ENCODE assay signal across 12 cellular contexts in genomic region chr20:31596412-31596715, GRCh38. TPM values are rescaled to one million over a fixed set of nuclear protein-coding genes. Genes with fewer than 3 reads are reported as not detected.
A peak's percentile ranks its signal among the peaks of the same experiment; 100 is the strongest.
DNase-seq lines count a peak whose midpoint lies in the region; ATAC-seq, FAIRE-seq and TF ChIP-seq lines count a peak whose summit lies in the region.
"Not testable (repeated sequence)": the region's sequence is repeated elsewhere in the genome, so short reads cannot be mapped to it uniquely, and the experiment has no call there.
"Had no signal": no experiment of that assay in that cellular context is flagged by ENCODE, and none has a peak within 500 bp of the region (broad histone marks: within the 10 kb centered on the region; RNA-seq: fewer than 3 reads in every experiment).

No MANE protein-coding gene starts in this region.

- H3K18ac ChIP-seq in H9 (ENCODE audit: insufficient read length, low read depth, low read length) = peak overlapping the region; percentile 86

- not testable (repeated sequence) for H2BK5ac ChIP-seq in H9 (ENCODE audit: insufficient read length, low read length)

- H3K27ac ChIP-seq in H9 (ENCODE audit: insufficient read length, low read depth, low read length) (peak overlapping the region; percentile 20), SJCRH30 (peak overlapping the region; percentile 65), cingulate gyrus (ENCODE audit: low read depth, low read length) (peak overlapping the region; percentile 19), HepG2 (ENCODE audit: extremely low read length, insufficient read depth, low read length) (peak overlapping the region; percentile 90), osteoblast (ENCODE audit: low read depth, low read length) (peak overlapping the region; percentile 26), stomach smooth muscle (ENCODE audit: low read length) (peak overlapping the region; percentile 41)

- H3K9me3 ChIP-seq in H9 (ENCODE audit: control insufficient read depth, low read depth, low read length); SJCRH30 (replicated peaks); HepG2 (ENCODE audit: low read length); osteoblast (ENCODE audit: low read depth, low read length); stomach smooth muscle (ENCODE audit: control insufficient read depth in 2 of 2, low read length in 2 of 2): not testable (repeated sequence)

- H2BK20ac ChIP-seq in H9 (ENCODE audit: low read depth, low read length, poor library complexity, severe bottlenecking) = not testable (repeated sequence)

- H3K4me3 Mint-ChIP-seq in H9; glutamatergic neuron (ENCODE audit: unreplicated experiment): not testable (repeated sequence)

- CTCF ChIA-PET in HepG2 (lab: Yijun Ruan, JAX; ENCODE audit: low intra/inter-chr PET ratio, low total read pairs) = interaction anchor here (1.5 kb wide), 1 partner anchor 16 kb away, joined by 8 read pairs; no protein-coding TSS in a partner anchor

- not testable (repeated sequence) for H3K36me3 ChIP-seq in SJCRH30; HepG2 (replicated peaks in 1 of 2; ENCODE audit: control insufficient read depth in 1 of 2, insufficient read depth in 2 of 2, low read length in 2 of 2); osteoblast (ENCODE audit: insufficient read depth, low read length); stomach smooth muscle (ENCODE audit: control insufficient read depth in 2 of 2, insufficient read depth in 2 of 2, low read length in 2 of 2)

- not testable (repeated sequence) for H3K27me3 Mint-ChIP-seq in H9 (ENCODE audit: low read depth)
- peaks cover 11% of the 10 kb centered on the region for H3K27me3 Mint-ChIP-seq in glutamatergic neuron (ENCODE audit: unreplicated experiment)

- peak overlapping the region; percentile 95 to 99 (median 99); a peak in 4 of 7 replicates for H3K27ac Mint-ChIP-seq in H9
- H3K27ac Mint-ChIP-seq in glutamatergic neuron (ENCODE audit: unreplicated experiment) = peak overlapping the region; percentile 17

- not testable (repeated sequence) for H3K56ac ChIP-seq in H9 (ENCODE audit: insufficient read length, low read depth, low read length)

- not testable (repeated sequence) for H3K4me2 ChIP-seq in H9 (ENCODE audit: insufficient read depth, insufficient read length, low read length)
- peak overlapping the region; percentile 78 for H3K4me2 ChIP-seq in HepG2 (ENCODE audit: low read depth, low read length)
- peak overlapping the region; percentile 51 for H3K4me2 ChIP-seq in osteoblast (ENCODE audit: insufficient read depth, low read length)

- intact Hi-C loops in HepG2 (cut with micrococcal nuclease; ENCODE audit: unreplicated experiment) = loop anchor here (1.0 kb wide), 1 partner anchor 8 kb away; no protein-coding TSS in a partner anchor

- not testable (repeated sequence) for H2AK5ac ChIP-seq in H9 (ENCODE audit: insufficient read length, low read length)

- H4K91ac ChIP-seq in H9 (ENCODE audit: insufficient read length, low read depth, low read length) = not testable (repeated sequence)

- H3K23me2 ChIP-seq in H9 (ENCODE audit: insufficient read length, low read depth, low read length, poor library complexity, severe bottlenecking) = not testable (repeated sequence)

- not testable (repeated sequence) for DNase-seq in H9; SJCRH30; glutamatergic neuron; HepG2 (ENCODE audit: low spot score); osteoblast (ENCODE audit: insufficient read length, low spot score, missing footprints)

- BruUV-seq in HepG2 (replicated peaks; lab: Mats Ljungman, UMichigan) = not testable (repeated sequence)

- H3K14ac ChIP-seq in H9 (ENCODE audit: insufficient read depth, low read length) = peak overlapping the region; percentile 59; the same call in 1 of the 2 replicates

- not testable (repeated sequence) for H4K8ac ChIP-seq in H9 (replicated peaks; ENCODE audit: insufficient read length, low read depth, low read length)

- POLR2A ChIA-PET in HepG2 (lab: Yijun Ruan, JAX) = interaction anchor here (1.1 to 4.2 kb wide), 8 partner anchors 9 to 28 kb away, joined by 3 to 183 read pairs (median 7); partner anchors contain the start of gene ID1

- not testable (repeated sequence) for H2BK15ac ChIP-seq in H9 (ENCODE audit: low read depth, low read length)

- TF ChIP-seq CTCF in H9 (conservative IDR thresholded peaks at IDR 0.05); glutamatergic neuron (IDR thresholded peaks at IDR 0.05; ENCODE audit: partially characterized antibody, unreplicated experiment); HepG2 (CRISPR knock-in tag; IDR thresholded peaks at IDR 0.05); osteoblast (IDR thresholded peaks at IDR 0.05; ENCODE audit: extremely low read depth, low read depth, low read length): not testable (repeated sequence)

- H2BK12ac ChIP-seq in H9 (ENCODE audit: insufficient read length, low read depth, low read length) = peak overlapping the region; percentile 4

- H3K79me2 ChIP-seq in H9 (ENCODE audit: insufficient read depth, low read length); osteoblast (ENCODE audit: insufficient read depth, low read length): not testable (repeated sequence)
- H3K79me2 ChIP-seq in HepG2 (ENCODE audit: insufficient read depth, low read length) = peaks cover 17% of the 10 kb centered on the region

- not testable (repeated sequence) for H3K4ac ChIP-seq in H9 (ENCODE audit: low read depth, low read length)

- H2AFZ ChIP-seq in H9 (ENCODE audit: low read length); HepG2 (ENCODE audit: low read length): not testable (repeated sequence)
- peak overlapping the region; percentile 83 for H2AFZ ChIP-seq in osteoblast (ENCODE audit: low read length)

- not testable (repeated sequence) for ATAC-seq in HepG2

- not testable (repeated sequence) for H3K4me1 ChIP-seq in H9 (ENCODE audit: insufficient read depth, low read length); stomach smooth muscle (ENCODE audit: control insufficient read depth, insufficient read depth, low read length)
- H3K4me1 ChIP-seq in SJCRH30 = peaks cover 24% of the 10 kb centered on the region; the same call in 1 of the 2 replicates
- peaks cover 57% of the 10 kb centered on the region for H3K4me1 ChIP-seq in HepG2 (ENCODE audit: insufficient read depth, low read length)
- peaks cover 18% of the 10 kb centered on the region for H3K4me1 ChIP-seq in osteoblast (ENCODE audit: insufficient read depth, low read length)

- not testable (repeated sequence) for H3T11ph ChIP-seq in H9 (ENCODE audit: low read length)

- H2BK120ac ChIP-seq in H9 (ENCODE audit: low read depth, low read length, poor library complexity, severe bottlenecking) = not testable (repeated sequence)

- not testable (repeated sequence) for H3K4me3 ChIP-seq in SJCRH30; osteoblast (ENCODE audit: insufficient read depth, low read length); stomach smooth muscle (ENCODE audit: low read length in 2 of 2)
- H3K4me3 ChIP-seq in HepG2 (replicated peaks in 1 of 3; ENCODE audit: insufficient read depth in 1 of 3, low read depth in 2 of 3, low read length in 3 of 3) = peak overlapping the region in 2 of 3 experiments; percentile 25 to 74; a peak in 4 of 6 replicates

- H4K5ac ChIP-seq in H9 (ENCODE audit: insufficient read length, low read depth, low read length) = not testable (repeated sequence)

- H3K9me3 Mint-ChIP-seq in H9 = not testable (repeated sequence)
- H3K9me3 Mint-ChIP-seq in glutamatergic neuron (ENCODE audit: unreplicated experiment) = peaks cover 18% of the 10 kb centered on the region

- not testable (repeated sequence) for H3K23ac ChIP-seq in H9 (ENCODE audit: insufficient read length, low read depth, low read length)

- H3K4me1 Mint-ChIP-seq in H9 (peaks cover 44% of the 10 kb centered on the region in 2 experiments), glutamatergic neuron (ENCODE audit: low read depth, unreplicated experiment) (peaks cover 18% of the 10 kb centered on the region)

- 0 out of 2 replicates have a peak, but pooled peaks have one; percentile 1 for TF ChIP-seq RAD21 in HepG2 (CRISPR knock-in tag; IDR thresholded peaks at IDR 0.05)

- no CpG with 5 or more reads among the region's 4 CpGs for WGBS in H9 (ENCODE audit: extremely low coverage, insufficient read length, low lambda C conversion rate)
- WGBS in HepG2 (ENCODE audit: low lambda C conversion rate) = 50% methylated on average over 4 of the region's 4 CpGs

- TF ChIP-seq POLR2A in HepG2 (IDR thresholded peaks at IDR 0.05; ENCODE audit: insufficient read depth in 1 of 2, low read depth in 2 of 2, low read length in 2 of 2) = not testable (repeated sequence)

- not testable (repeated sequence) for H3K9ac ChIP-seq in H9 (ENCODE audit: extremely low read depth, insufficient read length, low read length); stomach smooth muscle (ENCODE audit: low read length in 2 of 2)
- peak overlapping the region; percentile 78 for H3K9ac ChIP-seq in HepG2 (ENCODE audit: insufficient read depth, low read depth, low read length)

- in situ Hi-C loops in HepG2 (cut with HindIII; ENCODE audit: extremely low pct_ligation_motif_present, low pct_unique_long_range_greater_than_20kb) = not testable (repeated sequence)

- TF ChIP-seq EP300 in HepG2 (IDR thresholded peaks at IDR 0.05; ENCODE audit: low read depth in 2 of 2, low read length in 2 of 2); HepG2 (CRISPR knock-in tag; IDR thresholded peaks at IDR 0.05; ENCODE audit: borderline replicate concordance): not testable (repeated sequence)

- H4K20me1 ChIP-seq in H9 (ENCODE audit: control insufficient read depth, insufficient read depth, insufficient read length); HepG2 (ENCODE audit: insufficient read depth, low read length); osteoblast (ENCODE audit: insufficient read depth, low read length): not testable (repeated sequence)

- not testable (repeated sequence) for H3K79me1 ChIP-seq in H9 (ENCODE audit: insufficient read depth, low read depth, low read length, poor library complexity, severe bottlenecking)

- not testable (repeated sequence) for H3K27me3 ChIP-seq in H9 (ENCODE audit: insufficient read depth, low read length); SJCRH30; HepG2 (ENCODE audit: control insufficient read depth in 1 of 2, insufficient read depth in 2 of 2, low read length in 2 of 2); osteoblast (ENCODE audit: insufficient read depth, low read length); stomach smooth muscle (ENCODE audit: control insufficient read depth in 1 of 2, insufficient read depth in 2 of 2, low read length in 2 of 2)

- FAIRE-seq in HepG2 (lab: Jason Lieb, UNC) = not testable (repeated sequence)

- not testable (repeated sequence) for H3K36me3 Mint-ChIP-seq in H9 (ENCODE audit: insufficient read depth in 1 of 3, low read depth in 3 of 3); glutamatergic neuron (ENCODE audit: unreplicated experiment)

RNA-seq across cellular contexts. Expression of gene ID1, which starts 8.7 kb away (rescaled TPM):
- total RNA-seq in H9 (2021) (355 and 360 TPM in 2 replicates), glutamatergic neuron (ENCODE audit: unreplicated experiment) (92.0 TPM), HepG2 (2016; rRNA removed; fragmentation: Illumina TruSeq; extraction: Trizol) (315 and 419 TPM in 2 replicates), osteoblast (56.3 and 82.5 TPM in 2 replicates)
- 71.6 and 73.9 TPM in 2 replicates for total RNA-seq in SJCRH30 (2014; rRNA removed; shearing (Covaris generic))
- 421 and 422 TPM in 2 replicates for total RNA-seq in HepG2 (2016; cell fraction: cytosol; rRNA removed; fragmentation: Illumina TruSeq; extraction: Trizol; ENCODE audit: low read depth)
- total RNA-seq in HepG2 (2016; cell fraction: insoluble cytoplasmic fraction; rRNA removed; fragmentation: Illumina TruSeq; extraction: Trizol) = 297 and 421 TPM in 2 replicates
- 329 and 339 TPM in 2 replicates for total RNA-seq in HepG2 (2016; cell fraction: membrane; rRNA removed; fragmentation: Illumina TruSeq; extraction: Trizol)
- 273 and 295 TPM in 2 replicates for total RNA-seq in HepG2 (2016; cell fraction: nucleus; rRNA removed; fragmentation: Illumina TruSeq; extraction: Trizol)
- polyA plus RNA-seq in HepG2 (2011; rRNA removed) = 258 and 320 TPM in 2 replicates
- 494 and 1,223 TPM in 2 replicates for polyA plus RNA-seq in HepG2 (2011; cell fraction: cytosol; rRNA removed)
- 541 and 1,398 TPM in 2 replicates for polyA plus RNA-seq in HepG2 (2011; cell fraction: nucleus; rRNA removed)
- polyA plus RNA-seq in HepG2 (2012) = 119 and 147 TPM in 2 replicates
- 99.0 and 102 TPM in 2 replicates for polyA plus RNA-seq in HepG2 (2016; cell fraction: cytosol; fragmentation: Illumina TruSeq; extraction: Trizol; ENCODE audit: low read depth)
- polyA plus RNA-seq in HepG2 (2016; cell fraction: insoluble cytoplasmic fraction; fragmentation: Illumina TruSeq; extraction: Trizol; ENCODE audit: low read depth) = 273 and 282 TPM in 2 replicates
- 104 TPM in 2 replicates for polyA plus RNA-seq in HepG2 (2016; cell fraction: membrane; fragmentation: Illumina TruSeq; extraction: Trizol; ENCODE audit: low read depth)
- 496 and 499 TPM in 2 replicates for polyA plus RNA-seq in HepG2 (2016; cell fraction: nucleus; fragmentation: Illumina TruSeq; extraction: Trizol; ENCODE audit: insufficient read depth, low read depth)
- polyA minus RNA-seq in HepG2 (2011; rRNA and poly(A)+ RNA removed; ENCODE audit: low replicate concordance) = 259 and 709 TPM in 2 replicates
- 242 and 434 TPM in 2 replicates for polyA minus RNA-seq in HepG2 (2011; cell fraction: cytosol; rRNA and poly(A)+ RNA removed)
- 194 and 456 TPM in 2 replicates for polyA minus RNA-seq in HepG2 (2011; cell fraction: nucleus; rRNA and poly(A)+ RNA removed)

RNA-seq across cellular contexts. Expression of gene COX4I2, which starts 41.3 kb away (rescaled TPM):
- total RNA-seq in H9 (2021) = not detected in 2 replicates
- not detected in 2 replicates for total RNA-seq in SJCRH30 (2014; rRNA removed; shearing (Covaris generic))
- total RNA-seq in glutamatergic neuron (ENCODE audit: unreplicated experiment) = not detected
- total RNA-seq in HepG2 (2016; rRNA removed; fragmentation: Illumina TruSeq; extraction: Trizol) = not detected in 2 replicates
- total RNA-seq in HepG2 (2016; cell fraction: cytosol; rRNA removed; fragmentation: Illumina TruSeq; extraction: Trizol; ENCODE audit: low read depth) = not detected in 2 replicates
- total RNA-seq in HepG2 (2016; cell fraction: insoluble cytoplasmic fraction; rRNA removed; fragmentation: Illumina TruSeq; extraction: Trizol) = not detected in 2 replicates
- total RNA-seq in HepG2 (2016; cell fraction: membrane; rRNA removed; fragmentation: Illumina TruSeq; extraction: Trizol) = not detected in 2 replicates
- not detected in 2 replicates for total RNA-seq in HepG2 (2016; cell fraction: nucleus; rRNA removed; fragmentation: Illumina TruSeq; extraction: Trizol)
- polyA plus RNA-seq in HepG2 (2011; rRNA removed) = 0.74 and 1.1 TPM in 2 replicates
- polyA plus RNA-seq in HepG2 (2011; cell fraction: cytosol; rRNA removed) = 0.97 and 1.4 TPM in 2 replicates
- 0.31 TPM in 1 of 2 replicates, not detected in the other for polyA plus RNA-seq in HepG2 (2011; cell fraction: nucleus; rRNA removed)
- polyA plus RNA-seq in HepG2 (2012) = 0.61 and 0.68 TPM in 2 replicates
- polyA plus RNA-seq in HepG2 (2016; cell fraction: cytosol; fragmentation: Illumina TruSeq; extraction: Trizol; ENCODE audit: low read depth) = not detected in 2 replicates
- polyA plus RNA-seq in HepG2 (2016; cell fraction: insoluble cytoplasmic fraction; fragmentation: Illumina TruSeq; extraction: Trizol; ENCODE audit: low read depth) = not detected in 2 replicates
- polyA plus RNA-seq in HepG2 (2016; cell fraction: membrane; fragmentation: Illumina TruSeq; extraction: Trizol; ENCODE audit: low read depth) = not detected in 2 replicates
- polyA plus RNA-seq in HepG2 (2016; cell fraction: nucleus; fragmentation: Illumina TruSeq; extraction: Trizol; ENCODE audit: insufficient read depth, low read depth) = not detected in 2 replicates
- not detected in 2 replicates for polyA minus RNA-seq in HepG2 (2011; rRNA and poly(A)+ RNA removed; ENCODE audit: low replicate concordance)
- polyA minus RNA-seq in HepG2 (2011; cell fraction: cytosol; rRNA and poly(A)+ RNA removed) = not detected in 2 replicates
- polyA minus RNA-seq in HepG2 (2011; cell fraction: nucleus; rRNA and poly(A)+ RNA removed) = not detected in 2 replicates
- not detected in 2 replicates for total RNA-seq in osteoblast
- total RNA-seq: activated CD8-positive, alpha-beta memory T cell treated with anti-CD3 and anti-CD28 coated beads for 36 hours; epithelial cell of proximal tubule; glomerular endothelial cell; natural killer cell treated with Interleukin-12 subunit alpha and Interleukin-12 subunit beta and Interleukin-15 and Interleukin-18, amount 100 ng/mL, for 72 hours; renal cortical epithelial cell had no signal

Comparison
In these comparisons a context has a peak if more than half of its experiments do, and no peak if none do; other contexts are left out.
1. H3K27ac ChIP-seq: peak in every context shown above with its lines; median percentile 90 in HepG2; 65 in SJCRH30; 41 in stomach smooth muscle; 26 in osteoblast; 20 in H9; 19 in cingulate gyrus.